ENCODE assay signal across 20 cellular contexts in the genomic region with DNA sequence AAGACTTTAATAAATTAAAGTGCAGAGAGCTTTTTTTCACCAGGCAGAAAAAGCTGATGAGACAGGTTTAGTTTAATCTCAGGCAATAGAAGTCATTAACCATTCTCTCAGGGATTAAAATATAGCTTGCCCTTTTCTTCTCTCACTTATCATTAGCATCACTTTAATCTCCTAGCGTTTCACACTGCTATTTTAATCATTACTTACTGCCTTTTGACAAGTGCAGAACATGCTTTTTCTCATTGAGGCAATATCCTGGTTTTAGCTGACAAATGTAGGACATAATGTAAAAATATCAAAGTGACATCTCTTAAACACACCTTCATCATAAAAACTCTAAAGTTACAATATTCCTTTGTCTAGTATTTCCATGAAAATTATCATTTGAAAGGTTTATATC.
"Had no signal": no experiment of that assay in that cellular context is flagged by ENCODE, and none has a peak within 500 bp of the region (broad histone marks: within the 10 kb centered on the region; RNA-seq: fewer than 3 reads in every experiment).

No MANE protein-coding gene starts in this region.

- H3K4me1 Mint-ChIP-seq: immature natural killer cell; naive thymus-derived CD4-positive, alpha-beta T cell; stimulated activated memory B cell treated with anti-CD40 and anti-IgM and Interleukin-4, amounts not matched to agents 10 μg/mL and 1 μg/mL and 100 μg/mL, for 72 hours had no signal

- H3K9me3 Mint-ChIP-seq: naive thymus-derived CD4-positive, alpha-beta T cell; neural crest cell; stimulated activated naive CD8-positive, alpha-beta T cell treated with anti-CD3 and anti-CD28 coated beads, Interleukin-15, Interleukin-2, amounts not matched to agents 100 ng/mL and 50 ng/mL, for 24 hours had no signal

- H3K36me3 Mint-ChIP-seq: immature natural killer cell; naive thymus-derived CD4-positive, alpha-beta T cell; stimulated activated memory B cell treated with anti-CD40 and anti-IgM and Interleukin-4, amounts not matched to agents 10 μg/mL and 1 μg/mL and 100 μg/mL, for 72 hours had no signal

- H3K27ac ChIP-seq: colonic mucosa, esophagus squamous epithelium, pancreas, right lobe of liver, tibial artery, upper lobe of left lung, vagina had no signal

- H3K4me3 Mint-ChIP-seq: immature natural killer cell; naive thymus-derived CD4-positive, alpha-beta T cell; neural crest cell; stimulated activated memory B cell treated with anti-CD40 and anti-IgM and Interleukin-4, amounts not matched to agents 10 μg/mL and 1 μg/mL and 100 μg/mL, for 72 hours; stimulated activated naive CD8-positive, alpha-beta T cell treated with anti-CD3 and anti-CD28 coated beads, Interleukin-15, Interleukin-2, amounts not matched to agents 100 ng/mL and 50 ng/mL, for 24 hours had no signal

- H3K4me3 ChIP-seq: colonic mucosa, esophagus squamous epithelium, pancreas, right lobe of liver, tibial artery, upper lobe of left lung, vagina had no signal

- H3K27me3 ChIP-seq: colonic mucosa, esophagus squamous epithelium, pancreas, right lobe of liver, tibial artery, upper lobe of left lung, vagina had no signal

- DNase-seq: colonic mucosa; dermis blood vessel endothelial cell; esophagus squamous epithelium; foreskin fibroblast; immature natural killer cell; left colon; left ventricle myocardium superior; mesendoderm; naive thymus-derived CD4-positive, alpha-beta T cell; nucleus accumbens; pancreas; right lobe of liver; stimulated activated CD4-positive, alpha-beta T cell treated with anti-CD3 and anti-CD28 coated beads, Interleukin-4, amount 100 ng/mL, for 24 hours; tibial artery; upper lobe of left lung had no signal

- H3K27ac Mint-ChIP-seq: immature natural killer cell; naive thymus-derived CD4-positive, alpha-beta T cell; progenitor cell of endocrine pancreas; stimulated activated memory B cell treated with anti-CD40 and anti-IgM and Interleukin-4, amounts not matched to agents 10 μg/mL and 1 μg/mL and 100 μg/mL, for 72 hours; stimulated activated naive CD8-positive, alpha-beta T cell treated with anti-CD3 and anti-CD28 coated beads, Interleukin-15, Interleukin-2, amounts not matched to agents 100 ng/mL and 50 ng/mL, for 24 hours had no signal

- FAIRE-seq: pancreas had no signal

- H3K9me3 ChIP-seq: colonic mucosa, esophagus squamous epithelium, pancreas, right lobe of liver, tibial artery, upper lobe of left lung, vagina had no signal

- H3K27me3 Mint-ChIP-seq: naive thymus-derived CD4-positive, alpha-beta T cell; progenitor cell of endocrine pancreas; stimulated activated memory B cell treated with anti-CD40 and anti-IgM and Interleukin-4, amounts not matched to agents 10 μg/mL and 1 μg/mL and 100 μg/mL, for 72 hours; stimulated activated naive CD8-positive, alpha-beta T cell treated with anti-CD3 and anti-CD28 coated beads, Interleukin-15, Interleukin-2, amounts not matched to agents 100 ng/mL and 50 ng/mL, for 24 hours had no signal

- H3K36me3 ChIP-seq: colonic mucosa, esophagus squamous epithelium, pancreas, right lobe of liver, tibial artery, upper lobe of left lung, vagina had no signal
